7 cellular contexts compared by ENCODE assay signal in the genomic region with DNA sequence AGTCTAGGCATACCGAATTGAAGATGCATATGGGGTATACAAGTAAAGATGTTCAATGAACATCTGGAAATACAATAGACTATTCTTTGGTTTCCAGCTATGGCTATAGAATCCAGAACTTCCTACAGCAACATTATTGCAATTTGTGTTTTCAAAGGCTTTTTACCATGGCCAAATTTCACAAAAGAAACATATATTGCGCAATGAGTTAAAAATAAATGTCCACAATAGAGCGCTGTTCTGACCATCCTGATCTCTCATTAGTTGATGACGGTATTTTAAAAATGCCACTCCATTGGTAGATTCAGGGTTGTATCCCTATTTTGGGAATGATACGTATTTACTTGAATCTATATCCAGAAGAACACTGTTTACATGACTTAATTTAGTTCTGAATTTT.
"Had no signal": no experiment of that assay in that cellular context is flagged by ENCODE, and none has a peak within 500 bp of the region (broad histone marks: within the 10 kb centered on the region; RNA-seq: fewer than 3 reads in every experiment).

No MANE protein-coding gene starts in this region.

- H3K9ac ChIP-seq: GM23248 had no signal

- H3K27ac ChIP-seq: GM23248 had no signal

- DNase-seq: GM23248, GOT3, H9, HCEC 1CT, KG1 had no signal

- H2AFZ ChIP-seq: GM23248 had no signal

- H3K4me3 ChIP-seq: GM23248 had no signal

- FAIRE-seq: H54, HTR-8/SVneo had no signal
